Comparison of ENCODE assay signal across 8 cellular contexts in genomic region chr2:151078889-151079288, GRCh38.
"Had no signal": no experiment of that assay in that cellular context is flagged by ENCODE, and none has a peak within 500 bp of the region (broad histone marks: within the 10 kb centered on the region; RNA-seq: fewer than 3 reads in every experiment).

No MANE protein-coding gene starts in this region.

- DNase-seq: GDM1, GF-D8 had no signal

- H3K4me3 ChIP-seq: GM12878 had no signal

- FAIRE-seq: G401.6, GM12878, GM12891, GM12892, GM18507, GM19239 had no signal

- ATAC-seq: GM12878 had no signal
